Comparison of ENCODE assay signal across 8 cellular contexts in the genomic region with DNA sequence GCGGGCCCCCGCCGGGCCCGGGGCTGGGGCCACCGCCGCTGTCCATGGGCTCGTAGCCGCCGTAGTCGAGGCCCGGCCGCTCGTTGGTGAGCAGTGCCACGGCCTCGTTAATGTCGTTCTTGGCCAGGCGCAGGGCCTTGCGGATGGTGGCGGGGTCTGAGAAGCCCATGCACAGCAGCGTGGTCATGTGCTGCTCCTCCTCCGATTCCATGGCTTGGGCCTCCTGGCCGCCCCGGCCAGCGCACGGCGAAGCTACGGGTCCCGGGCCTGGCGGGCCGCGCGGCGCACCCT. TPM values are rescaled to one million over a fixed set of nuclear protein-coding genes. Genes with fewer than 3 reads are reported as not detected.
DNase-seq lines count a peak whose midpoint lies in the region; ATAC-seq, FAIRE-seq and TF ChIP-seq lines count a peak whose summit lies in the region.

No MANE protein-coding gene starts in this region.

- no peak for TF ChIP-seq EP300 in upper lobe of left lung (IDR thresholded peaks at IDR 0.05)

- TF ChIP-seq POLR2A in endothelial cell of umbilical vein (IDR thresholded peaks at IDR 0.05; ENCODE audit: low read depth, low read length): no peak
- no peak for TF ChIP-seq POLR2A in upper lobe of left lung (IDR thresholded peaks at IDR 0.05)

- H3K4me1 ChIP-seq in endothelial cell of umbilical vein (ENCODE audit: control insufficient read depth, extremely low read depth, insufficient read depth, low read length) (peaks cover 17% of the 10 kb centered on the region), mucosa of descending colon (ENCODE audit: low read depth) (peaks cover 21% of the 10 kb centered on the region), upper lobe of left lung (peaks cover 40 to 71% (median 54%) of the 10 kb centered on the region in 4 donors)

- H3K9me3 ChIP-seq in endothelial cell of umbilical vein (replicated peaks; ENCODE audit: control insufficient read depth, insufficient read depth, low read length) (no peaks in the 10 kb centered on the region), mucosa of descending colon (no peaks in the 10 kb centered on the region), upper lobe of left lung (no peaks in the 10 kb centered on the region)

- peak overlapping the region; percentile 92 for H2AFZ ChIP-seq in endothelial cell of umbilical vein (ENCODE audit: low read depth, low read length)

- dilution Hi-C loops in endothelial cell of umbilical vein (cut with MboI; ENCODE audit: extremely low pct_ligation_motif_present, low sequenced_read_pairs): no loop called here

- CTCF ChIA-PET in BJ (lab: Yijun Ruan, JAX) (interaction anchor here (1.0 kb wide), 1 partner anchor 9 kb away, joined by 3 read pairs; no protein-coding TSS in a partner anchor), endothelial cell of umbilical vein (lab: Charles Lee) (interaction anchor here (1.2 to 1.4 kb wide), 2 partner anchors 9 to 20 kb away, joined by 3 to 4 read pairs; no protein-coding TSS in a partner anchor)

- intact Hi-C loops in endothelial cell of umbilical vein (cut with micrococcal nuclease): loop anchor here (1.0 to 2.0 kb wide), 5 partner anchors 8 to 1364 kb away; partner anchors contain the start of gene PLPP3
- intact Hi-C loops in mucosa of descending colon (cut with DNase I, micrococcal nuclease): no loop called here

- ATAC-seq in GM19023 (IDR thresholded peaks at IDR 0.05; ENCODE audit: unreplicated experiment) (peak; percentile 28), HG03135 (IDR thresholded peaks at IDR 0.05; ENCODE audit: unreplicated experiment) (peak; percentile 18), SK-N-SH treated with all-trans-retinoic acid at 6 μM for 48 hours (peak; percentile 32), mucosa of descending colon (peak; percentile 43), upper lobe of left lung (ENCODE audit: low FRiP score in 2 of 2) (peak in 1 of 2 donors; percentile 64)

- FAIRE-seq in endothelial cell of umbilical vein (lab: Jason Lieb, UNC): no peak

- H3K4me3 ChIP-seq in BJ (ENCODE audit: low read depth, low read length) (peak overlapping the region; percentile 81), endothelial cell of umbilical vein (replicated peaks in 1 of 3; ENCODE audit: insufficient read depth in 1 of 3, low read depth in 1 of 3, low read length in 3 of 3) (peak overlapping the region; percentile 46 to 79 (median 49)), mucosa of descending colon (peak overlapping the region; percentile 55), upper lobe of left lung (peak overlapping the region; percentile 48 to 87 (median 77))

- no peaks in the 10 kb centered on the region for H3K9me1 ChIP-seq in endothelial cell of umbilical vein (replicated peaks; ENCODE audit: control insufficient read depth, extremely low read depth, insufficient read depth, low read length)

- DNase-seq in BJ (ENCODE audit: low read depth): no peak
- DNase-seq in endothelial cell of umbilical vein (ENCODE audit: low read depth, low spot score): peak; percentile 49
- peak; percentile 41 to 67 (median 67) for DNase-seq in mucosa of descending colon
- peak in 1 of 2 donors; percentile 33 for DNase-seq in upper lobe of left lung
- no peak for DNase-seq in kidney glomerular epithelial cell (lab: John Stamatoyannopoulos, UW)

- H3K36me3 ChIP-seq in BJ (ENCODE audit: control insufficient read depth, insufficient read depth, low read length) (no peaks in the 10 kb centered on the region), endothelial cell of umbilical vein (ENCODE audit: control insufficient read depth in 2 of 2, extremely low read depth in 1 of 2, insufficient read depth in 2 of 2, low read length in 2 of 2) (no peaks in the 10 kb centered on the region), mucosa of descending colon (ENCODE audit: low read depth) (no peaks in the 10 kb centered on the region), upper lobe of left lung (no peaks in the 10 kb centered on the region)

- peak overlapping the region; percentile 85 for H3K9ac ChIP-seq in endothelial cell of umbilical vein (replicated peaks; ENCODE audit: extremely low read depth, insufficient read depth, low read length)

- peaks cover 22% of the 10 kb centered on the region for H3K79me2 ChIP-seq in endothelial cell of umbilical vein (ENCODE audit: control insufficient read depth, insufficient read depth, low read length)

- POLR2A ChIA-PET in BJ (lab: Charles Lee): no interaction called here
- POLR2A ChIA-PET in endothelial cell of umbilical vein (lab: Charles Lee): no interaction called here

- TF ChIP-seq CTCF in BJ (IDR thresholded peaks at IDR 0.05; ENCODE audit: insufficient read depth, low read depth, low read length): no peak
- no peak for TF ChIP-seq CTCF in endothelial cell of umbilical vein (IDR thresholded peaks at IDR 0.05; ENCODE audit: extremely low read depth in 1 of 2, insufficient read depth in 1 of 2, low read depth in 1 of 2, low read length in 2 of 2)
- no peak for TF ChIP-seq CTCF in mucosa of descending colon (IDR thresholded peaks at IDR 0.05)
- no peak for TF ChIP-seq CTCF in upper lobe of left lung (IDR thresholded peaks at IDR 0.05)

- H3K27ac ChIP-seq in endothelial cell of umbilical vein (ENCODE audit: insufficient read depth, low read depth, low read length) (peak overlapping the region; percentile 34), upper lobe of left lung (peak overlapping the region; percentile 93 to 98 (median 96))

- H4K20me1 ChIP-seq in endothelial cell of umbilical vein (replicated peaks; ENCODE audit: control insufficient read depth, extremely low read depth, insufficient read depth, low read length): peaks cover 5% of the 10 kb centered on the region

- no peaks in the 10 kb centered on the region for H3K27me3 ChIP-seq in BJ (ENCODE audit: control insufficient read depth, insufficient read depth, low read length)
- H3K27me3 ChIP-seq in endothelial cell of umbilical vein (ENCODE audit: control insufficient read depth in 2 of 2, insufficient read depth in 2 of 2, low read length in 2 of 2): no peaks in the 10 kb centered on the region
- H3K27me3 ChIP-seq in upper lobe of left lung: no peaks in the 10 kb centered on the region

- no TSS peak for BruUV-seq in endothelial cell of umbilical vein (replicated peaks; lab: Mats Ljungman, UMichigan)

- 1% methylated on average over 28 of the region's 33 CpGs; no CpG with 5 or more reads in 1 of the 2 donors for WGBS in upper lobe of left lung, 2 donors

- H3K4me2 ChIP-seq in endothelial cell of umbilical vein (ENCODE audit: insufficient read depth, low read length): peak overlapping the region; percentile 79

TF ChIP-seq in SK-N-SH treated with all-trans-retinoic acid at 6 μM for 48 hours, 23 proteins besides CTCF, POLR2A, EP300 and RAD21:
- no peak for TF ChIP-seq ZNF8 (CRISPR knock-in tag; IDR thresholded peaks at IDR 0.05)
- TF ChIP-seq ZC3H10 (CRISPR knock-in tag; IDR thresholded peaks at IDR 0.05): no peak
- TF ChIP-seq TOX (CRISPR knock-in tag; IDR thresholded peaks at IDR 0.05; ENCODE audit: borderline replicate concordance): no peak
- no peak for TF ChIP-seq BACH2 (CRISPR knock-in tag; IDR thresholded peaks at IDR 0.05; ENCODE audit: borderline replicate concordance)
- TF ChIP-seq, protein P1, sequence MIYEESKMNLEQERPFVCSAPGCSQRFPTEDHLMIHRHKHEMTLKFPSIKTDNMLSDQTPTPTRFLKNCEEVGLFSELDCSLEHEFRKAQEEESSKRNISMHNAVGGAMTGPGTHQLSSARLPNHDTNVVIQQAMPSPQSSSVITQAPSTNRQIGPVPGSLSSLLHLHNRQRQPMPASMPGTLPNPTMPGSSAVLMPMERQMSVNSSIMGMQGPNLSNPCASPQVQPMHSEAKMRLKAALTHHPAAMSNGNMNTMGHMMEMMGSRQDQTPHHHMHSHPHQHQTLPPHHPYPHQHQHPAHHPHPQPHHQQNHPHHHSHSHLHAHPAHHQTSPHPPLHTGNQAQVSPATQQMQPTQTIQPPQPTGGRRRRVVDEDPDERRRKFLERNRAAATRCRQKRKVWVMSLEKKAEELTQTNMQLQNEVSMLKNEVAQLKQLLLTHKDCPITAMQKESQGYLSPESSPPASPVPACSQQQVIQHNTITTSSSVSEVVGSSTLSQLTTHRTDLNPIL (CRISPR knock-in tag; IDR thresholded peaks at IDR 0.05; ENCODE audit: low read depth): no peak
- no peak for TF ChIP-seq ARNTL (CRISPR knock-in tag; IDR thresholded peaks at IDR 0.05; ENCODE audit: borderline replicate concordance, low read depth)

TF ChIP-seq in endothelial cell of umbilical vein, 7 proteins besides CTCF, POLR2A, EP300 and RAD21:
- TF ChIP-seq GATA2 (IDR thresholded peaks at IDR 0.05; ENCODE audit: insufficient read depth, insufficient read length, low read depth, low read length) (no peak), FOS (IDR thresholded peaks at IDR 0.05; ENCODE audit: borderline replicate concordance, insufficient read depth, low read length) (no peak)
- TF ChIP-seq, protein P2, sequence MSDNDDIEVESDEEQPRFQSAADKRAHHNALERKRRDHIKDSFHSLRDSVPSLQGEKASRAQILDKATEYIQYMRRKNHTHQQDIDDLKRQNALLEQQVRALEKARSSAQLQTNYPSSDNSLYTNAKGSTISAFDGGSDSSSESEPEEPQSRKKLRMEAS (IDR thresholded peaks at IDR 0.05; ENCODE audit: insufficient read depth, insufficient read length): peak; percentile 44

RNA-seq across cellular contexts. Expression of gene USP24, which starts 0.3 kb away (rescaled TPM):
- polyA plus RNA-seq in BJ (2011; rRNA removed) (8.4 and 14.1 TPM in 2 replicates), endothelial cell of umbilical vein (7.4 and 8.2 TPM in 2 replicates)
- 20.9 and 24.1 TPM in 2 replicates for polyA minus RNA-seq in BJ (2011; rRNA and poly(A)+ RNA removed)
- total RNA-seq in endothelial cell of umbilical vein (30.0 and 32.6 TPM in 2 replicates), mucosa of descending colon (10 to 100 TPM; 35.5 to 51.1 (median 46.2) TPM), upper lobe of left lung (10 to 100 TPM; 31.9 to 57.6 (median 41.9) TPM)
- polyA plus RNA-seq in endothelial cell of umbilical vein (2011; cell fraction: cytosol; rRNA removed): 6.4 and 6.6 TPM in 2 replicates
- polyA plus RNA-seq in endothelial cell of umbilical vein (2011; cell fraction: nucleus; rRNA removed): 31.8 and 33.6 TPM in 2 replicates
- polyA plus RNA-seq in endothelial cell of umbilical vein (2012): 13.1 and 17.5 TPM in 2 replicates
- polyA minus RNA-seq in endothelial cell of umbilical vein: 32.7 and 45.0 TPM in 2 replicates
- polyA minus RNA-seq in endothelial cell of umbilical vein (2011; cell fraction: cytosol; rRNA and poly(A)+ RNA removed): 18.1 TPM
- polyA minus RNA-seq in endothelial cell of umbilical vein (2011; cell fraction: nucleus; rRNA and poly(A)+ RNA removed): 66.6 and 101 TPM in 2 replicates

Comparison
In these comparisons a context has a peak if more than half of its experiments do, and no peak if none do; other contexts are left out.
1. DNase-seq: peak in endothelial cell of umbilical vein (single experiment) and mucosa of descending colon (3 of 3); none in BJ (single experiment) and kidney glomerular epithelial cell (single experiment).
2. Peak in every context shown above with its lines, with median percentiles within 50 percentile points of each other: H3K4me3 ChIP-seq.